In genomic region chr11:122898799-122899198, GRCh38 we compare ENCODE assay signal across 20 cellular contexts. TPM values are rescaled to one million over a fixed set of nuclear protein-coding genes. Genes with fewer than 3 reads are reported as not detected.
A peak's percentile ranks its signal among the peaks of the same experiment; 100 is the strongest.
DNase-seq lines count a peak whose midpoint lies in the region; ATAC-seq, FAIRE-seq and TF ChIP-seq lines count a peak whose summit lies in the region.
"Had no signal": no experiment of that assay in that cellular context is flagged by ENCODE, and none has a peak within 500 bp of the region (broad histone marks: within the 10 kb centered on the region; RNA-seq: fewer than 3 reads in every experiment).

No MANE protein-coding gene starts in this region.

- no peak overlapping the region for H3K9ac ChIP-seq in liver (ENCODE audit: low read depth in 1 of 2, low read length in 2 of 2)
- H3K9ac ChIP-seq in HepG2 (ENCODE audit: insufficient read depth, low read depth, low read length): no peak overlapping the region

- no peak overlapping the region for H3K4me2 ChIP-seq in HepG2 (ENCODE audit: low read depth, low read length)
- H3K4me2 ChIP-seq: PC-9 had no signal

- ATAC-seq in HepG2 (no peak), T-cell (replicated peaks in 1 of 4) (no peak)
- ATAC-seq: GM12878 had no signal

- no peak for DNase-seq in HepG2 (ENCODE audit: low spot score)
- DNase-seq in foreskin melanocyte: peak; percentile 59
- DNase-seq in T-cell: no peak
- no peak for DNase-seq in GM19238 (ENCODE audit: insufficient read length, low spot score)
- no peak for DNase-seq in RKO (ENCODE audit: low spot score)
- no peak for DNase-seq in GM03348 (ENCODE audit: low spot score)
- DNase-seq: C1 segment of cervical spinal cord, GF-D8, KBM-7, MV-4-11, NCI-H1417 treated with DMSO at 0.1 percent for 48 hours, NCI-H187 treated with DMSO at 0.1 percent for 48 hours, NCI-H2227 treated with DMSO at 0.1 percent for 48 hours, NCI-H510A treated with DMSO at 0.1 percent for 48 hours had no signal

- CTCF ChIA-PET in HepG2 (lab: Yijun Ruan, JAX; ENCODE audit: low intra/inter-chr PET ratio, low total read pairs) (no interaction called here), T-cell (lab: Charles Lee) (no interaction called here)

- peaks cover 0 to 4% (median 0%) of the 10 kb centered on the region in 4 donors for H3K4me1 ChIP-seq in liver (ENCODE audit: control insufficient read depth in 4 of 4, insufficient read depth in 4 of 4, low read length in 3 of 4)
- no peaks in the 10 kb centered on the region for H3K4me1 ChIP-seq in HepG2 (ENCODE audit: insufficient read depth, low read length)

- H3K27ac ChIP-seq in liver (ENCODE audit: low read depth in 1 of 2, low read length in 2 of 2) (no peak overlapping the region), HepG2 (ENCODE audit: extremely low read length, insufficient read depth, low read length) (no peak overlapping the region), VCaP (peak overlapping the region; percentile 39)
- H3K27ac ChIP-seq: PC-9, SJSA1 had no signal

- TF ChIP-seq RAD21 in liver (IDR thresholded peaks at IDR 0.05): no peak
- no peak for TF ChIP-seq RAD21 in HepG2 (CRISPR knock-in tag; IDR thresholded peaks at IDR 0.05)

- intact Hi-C loops in HepG2 (cut with micrococcal nuclease; ENCODE audit: unreplicated experiment): no loop called here

- no peak overlapping the region for H3K4me3 ChIP-seq in liver (ENCODE audit: low read depth in 1 of 3, low read length in 3 of 3)
- H3K4me3 ChIP-seq in HepG2 (replicated peaks in 1 of 3; ENCODE audit: insufficient read depth in 1 of 3, low read depth in 2 of 3, low read length in 3 of 3): no peak overlapping the region
- H3K4me3 ChIP-seq: GM12878, PC-9, SJSA1 had no signal

- H3K4me1 Mint-ChIP-seq in T-cell: no peaks in the 10 kb centered on the region

- no peak overlapping the region for H2AFZ ChIP-seq in HepG2 (ENCODE audit: low read length)
- H2AFZ ChIP-seq: PC-9 had no signal

- POLR2A ChIA-PET in HepG2 (lab: Yijun Ruan, JAX): no interaction called here
- POLR2A ChIA-PET in T-cell (lab: Charles Lee): no interaction called here

- H3K9me3 ChIP-seq in liver (ENCODE audit: control insufficient read depth in 4 of 4, low read length in 3 of 4) (no peaks in the 10 kb centered on the region), HepG2 (ENCODE audit: low read length) (no peaks in the 10 kb centered on the region)
- H3K9me3 ChIP-seq: SJSA1 had no signal

- no peaks in the 10 kb centered on the region for H3K27me3 Mint-ChIP-seq in T-cell

- no peak overlapping the region for H3K27ac Mint-ChIP-seq in T-cell

- no peaks in the 10 kb centered on the region for H3K36me3 ChIP-seq in liver (ENCODE audit: control insufficient read depth in 4 of 4, insufficient read depth in 3 of 4, low read depth in 1 of 4, low read length in 3 of 4)
- no peaks in the 10 kb centered on the region for H3K36me3 ChIP-seq in HepG2 (replicated peaks in 1 of 2; ENCODE audit: control insufficient read depth in 1 of 2, insufficient read depth in 2 of 2, low read length in 2 of 2)
- H3K36me3 ChIP-seq: SJSA1 had no signal

- no peak for TF ChIP-seq POLR2A in HepG2 (IDR thresholded peaks at IDR 0.05; ENCODE audit: insufficient read depth in 1 of 2, low read depth in 2 of 2, low read length in 2 of 2)

- BruUV-seq in HepG2 (replicated peaks; lab: Mats Ljungman, UMichigan): no TSS peak

- 48% methylated on average over 6 of the region's 6 CpGs for WGBS in liver
- 9% methylated on average over 6 of the region's 6 CpGs for WGBS in HepG2 (ENCODE audit: low lambda C conversion rate)

- TF ChIP-seq EP300 in HepG2 (IDR thresholded peaks at IDR 0.05; ENCODE audit: low read depth in 2 of 2, low read length in 2 of 2): no peak
- no peak for TF ChIP-seq EP300 in HepG2 (CRISPR knock-in tag; IDR thresholded peaks at IDR 0.05; ENCODE audit: borderline replicate concordance)

- FAIRE-seq in HepG2 (lab: Jason Lieb, UNC): no peak
- FAIRE-seq: GM12878, H1 had no signal

- H3K9me3 Mint-ChIP-seq in T-cell: no peaks in the 10 kb centered on the region

- H3K4me3 Mint-ChIP-seq in T-cell: no peak overlapping the region

- no peaks in the 10 kb centered on the region for H4K20me1 ChIP-seq in HepG2 (ENCODE audit: insufficient read depth, low read length)

- in situ Hi-C loops in HepG2 (cut with HindIII; ENCODE audit: extremely low pct_ligation_motif_present, low pct_unique_long_range_greater_than_20kb): no loop called here

- no peak for TF ChIP-seq CTCF in liver (IDR thresholded peaks at IDR 0.05; ENCODE audit: low read depth, low read length, missing input control)
- no peak for TF ChIP-seq CTCF in HepG2 (CRISPR knock-in tag; IDR thresholded peaks at IDR 0.05)
- TF ChIP-seq CTCF in VCaP (conservative IDR thresholded peaks at IDR 0.05): no peak

- H3K36me3 Mint-ChIP-seq in T-cell: peaks cover 9% of the 10 kb centered on the region

- H3K27me3 ChIP-seq in liver (ENCODE audit: control insufficient read depth in 4 of 4, insufficient read depth in 4 of 4, low read length in 3 of 4) (peaks cover 0 to 8% (median 0%) of the 10 kb centered on the region in 4 donors), HepG2 (ENCODE audit: control insufficient read depth in 1 of 2, insufficient read depth in 2 of 2, low read length in 2 of 2) (peaks cover 0 to 26% of the 10 kb centered on the region in 2 experiments; a peak in 2 of 5 replicates)
- H3K27me3 ChIP-seq: SJSA1 had no signal

- no peaks in the 10 kb centered on the region for H3K79me2 ChIP-seq in HepG2 (ENCODE audit: insufficient read depth, low read length)

TF ChIP-seq in liver, 16 proteins besides CTCF, POLR2A, EP300 and RAD21:
- TF ChIP-seq NR2F2 (IDR thresholded peaks at IDR 0.05) (peak; percentile 44), YY1 (IDR thresholded peaks at IDR 0.05) (no peak)

TF ChIP-seq in HepG2, 621 proteins besides CTCF, POLR2A, EP300 and RAD21:
- TF ChIP-seq ZBTB10 (CRISPR knock-in tag; IDR thresholded peaks at IDR 0.05; ENCODE audit: borderline replicate concordance): no peak

RNA-seq across cellular contexts. Expression of gene JHY, which starts 16.2 kb away (rescaled TPM):
- under 1 TPM; 0.14 to 0.25 TPM for total RNA-seq in liver
- polyA plus RNA-seq in liver: under 1 TPM; 0.13 to 0.14 TPM
- not detected in 2 replicates for total RNA-seq in HepG2 (2016; rRNA removed; fragmentation: Illumina TruSeq; extraction: Trizol)
- not detected in 2 replicates for total RNA-seq in HepG2 (2016; cell fraction: cytosol; rRNA removed; fragmentation: Illumina TruSeq; extraction: Trizol; ENCODE audit: low read depth)
- not detected in 2 replicates for total RNA-seq in HepG2 (2016; cell fraction: insoluble cytoplasmic fraction; rRNA removed; fragmentation: Illumina TruSeq; extraction: Trizol)
- total RNA-seq in HepG2 (2016; cell fraction: membrane; rRNA removed; fragmentation: Illumina TruSeq; extraction: Trizol): not detected in 2 replicates
- total RNA-seq in HepG2 (2016; cell fraction: nucleus; rRNA removed; fragmentation: Illumina TruSeq; extraction: Trizol): not detected in 2 replicates
- not detected in 2 replicates for polyA plus RNA-seq in HepG2 (2011; rRNA removed)
- polyA plus RNA-seq in HepG2 (2011; cell fraction: cytosol; rRNA removed): not detected in 2 replicates
- polyA plus RNA-seq in HepG2 (2011; cell fraction: nucleus; rRNA removed): not detected in 2 replicates
- polyA plus RNA-seq in HepG2 (2012): not detected in 2 replicates
- polyA plus RNA-seq in HepG2 (2016; cell fraction: cytosol; fragmentation: Illumina TruSeq; extraction: Trizol; ENCODE audit: low read depth): not detected in 2 replicates
- polyA plus RNA-seq in HepG2 (2016; cell fraction: insoluble cytoplasmic fraction; fragmentation: Illumina TruSeq; extraction: Trizol; ENCODE audit: low read depth): not detected in 2 replicates
- not detected in 2 replicates for polyA plus RNA-seq in HepG2 (2016; cell fraction: membrane; fragmentation: Illumina TruSeq; extraction: Trizol; ENCODE audit: low read depth)
- not detected in 2 replicates for polyA plus RNA-seq in HepG2 (2016; cell fraction: nucleus; fragmentation: Illumina TruSeq; extraction: Trizol; ENCODE audit: insufficient read depth, low read depth)
- polyA minus RNA-seq in HepG2 (2011; rRNA and poly(A)+ RNA removed; ENCODE audit: low replicate concordance): 0.33 TPM in 1 of 2 replicates, not detected in the other
- polyA minus RNA-seq in HepG2 (2011; cell fraction: cytosol; rRNA and poly(A)+ RNA removed): not detected in 2 replicates
- not detected in 2 replicates for polyA minus RNA-seq in HepG2 (2011; cell fraction: nucleus; rRNA and poly(A)+ RNA removed)
- total RNA-seq in T-cell: 1 to 10 TPM; 2.8 to 7.3 (median 4.9) TPM
